9 cellular contexts compared by ENCODE assay signal in genomic region chrX:40155617-40156471, GRCh38. TPM values are rescaled to one million over a fixed set of nuclear protein-coding genes. Genes with fewer than 3 reads are reported as not detected.
DNase-seq lines count a peak whose midpoint lies in the region; ATAC-seq and TF ChIP-seq lines count a peak whose summit lies in the region.
"Had no signal": no experiment of that assay in that cellular context is flagged by ENCODE, and none has a peak within 500 bp of the region (broad histone marks: within the 10 kb centered on the region; RNA-seq: fewer than 3 reads in every experiment).

No MANE protein-coding gene starts in this region.

- peaks cover 11% of the 10 kb centered on the region for H3K27me3 Mint-ChIP-seq in nephron (ENCODE audit: low read depth)

- H3K36me3 ChIP-seq in BE2C: no peaks in the 10 kb centered on the region
- no peaks in the 10 kb centered on the region for H3K36me3 ChIP-seq in HUES64 (ENCODE audit: insufficient read depth, low read length)
- H3K36me3 ChIP-seq in duodenal mucosa (ENCODE audit: control insufficient read depth in 1 of 2, insufficient read depth in 2 of 2, low read length in 2 of 2): no peaks in the 10 kb centered on the region

- peak overlapping the region; percentile 99; the same call in 1 of the 2 replicates for H3K27ac ChIP-seq in HUES64 (ENCODE audit: low read depth, low read length)
- H3K27ac ChIP-seq in duodenal mucosa (ENCODE audit: low read depth, low read length): peak overlapping the region; percentile 50
- H3K27ac ChIP-seq: foreskin keratinocyte had no signal

- 1% methylated on average over 56 of the region's 73 CpGs for WGBS in HUES64

- DNase-seq in BE2C (no peak), KG1 (lab: John Stamatoyannopoulos, UW) (no peak), NCI-H2107 (lab: John Stamatoyannopoulos, UW) (no peak)
- DNase-seq: foreskin keratinocyte had no signal

- H3K36me3 Mint-ChIP-seq in nephron (ENCODE audit: low read depth): no peaks in the 10 kb centered on the region

- H3K9me3 Mint-ChIP-seq in nephron: peaks cover 4% of the 10 kb centered on the region

- ATAC-seq in HG03432 (IDR thresholded peaks at IDR 0.05; ENCODE audit: unreplicated experiment): no peak
- ATAC-seq in HG03095 (IDR thresholded peaks at IDR 0.05; ENCODE audit: unreplicated experiment): no peak
- ATAC-seq: foreskin keratinocyte had no signal

- H3K9ac ChIP-seq in HUES64 (ENCODE audit: low read depth, low read length) (peak overlapping the region; percentile 64), duodenal mucosa (ENCODE audit: low read depth in 1 of 2, low read length in 2 of 2) (no peak overlapping the region)

- peak overlapping the region; percentile 54 to 80 (median 75) for H3K4me3 Mint-ChIP-seq in nephron

- H3K27me3 ChIP-seq in BE2C (no peaks in the 10 kb centered on the region), HUES64 (ENCODE audit: insufficient read depth, low read length) (peaks cover 47% of the 10 kb centered on the region), duodenal mucosa (ENCODE audit: control insufficient read depth in 1 of 2, insufficient read depth in 2 of 2, low read length in 2 of 2) (no peaks in the 10 kb centered on the region)
- H3K27me3 ChIP-seq: foreskin keratinocyte had no signal

- H3K9me3 ChIP-seq in BE2C (no peaks in the 10 kb centered on the region), HUES64 (ENCODE audit: insufficient read depth, low read depth, low read length) (no peaks in the 10 kb centered on the region), duodenal mucosa (ENCODE audit: control insufficient read depth in 1 of 2, low read length in 2 of 2) (no peaks in the 10 kb centered on the region)

- TF ChIP-seq CTCF in BE2C (IDR thresholded peaks at IDR 0.05; ENCODE audit: low read depth, low read length) (no peak), nephron (IDR thresholded peaks at IDR 0.05; ENCODE audit: unreplicated experiment in 3 of 3) (no peak)

- H3K4me3 ChIP-seq in BE2C (ENCODE audit: low read depth, low read length) (peak overlapping the region; percentile 65), HUES64 (ENCODE audit: low read length) (peak overlapping the region; percentile 63), duodenal mucosa (ENCODE audit: low read depth in 1 of 2, low read length in 2 of 2) (peak overlapping the region; percentile 44 to 65)

- peaks cover 11% of the 10 kb centered on the region for H3K4me1 Mint-ChIP-seq in nephron

- H3K4me1 ChIP-seq in BE2C (peaks cover 16% of the 10 kb centered on the region), HUES64 (ENCODE audit: insufficient read depth, low read length) (peaks cover 7% of the 10 kb centered on the region; the same call in 1 of the 2 replicates), duodenal mucosa (ENCODE audit: control insufficient read depth in 1 of 2, insufficient read depth in 2 of 2, low read length in 2 of 2) (peaks cover 4 to 6% of the 10 kb centered on the region in 2 donors)
- H3K4me1 ChIP-seq: foreskin keratinocyte had no signal

- H3K27ac Mint-ChIP-seq in nephron: no peak overlapping the region

RNA-seq across cellular contexts. Expression of gene BCOR, which starts 58.1 kb away (rescaled TPM):
- polyA plus RNA-seq in BE2C (2012; ENCODE audit: insufficient read depth, insufficient read length, low read depth): 61.8 TPM
- 34.7 TPM for polyA plus RNA-seq in HUES64 (2013, experiment 1 of 2)
- 31.5 TPM for polyA plus RNA-seq in HUES64 (2013, experiment 2 of 2)
